2 cellular contexts compared by ENCODE assay signal in genomic region chr9:133768859-133769510, GRCh38.
TF ChIP-seq lines count a peak whose summit lies in the region.

No MANE protein-coding gene starts in this region.

TF ChIP-seq in A549, 52 proteins besides CTCF, POLR2A, EP300 and RAD21:
- TF ChIP-seq, protein P1, sequence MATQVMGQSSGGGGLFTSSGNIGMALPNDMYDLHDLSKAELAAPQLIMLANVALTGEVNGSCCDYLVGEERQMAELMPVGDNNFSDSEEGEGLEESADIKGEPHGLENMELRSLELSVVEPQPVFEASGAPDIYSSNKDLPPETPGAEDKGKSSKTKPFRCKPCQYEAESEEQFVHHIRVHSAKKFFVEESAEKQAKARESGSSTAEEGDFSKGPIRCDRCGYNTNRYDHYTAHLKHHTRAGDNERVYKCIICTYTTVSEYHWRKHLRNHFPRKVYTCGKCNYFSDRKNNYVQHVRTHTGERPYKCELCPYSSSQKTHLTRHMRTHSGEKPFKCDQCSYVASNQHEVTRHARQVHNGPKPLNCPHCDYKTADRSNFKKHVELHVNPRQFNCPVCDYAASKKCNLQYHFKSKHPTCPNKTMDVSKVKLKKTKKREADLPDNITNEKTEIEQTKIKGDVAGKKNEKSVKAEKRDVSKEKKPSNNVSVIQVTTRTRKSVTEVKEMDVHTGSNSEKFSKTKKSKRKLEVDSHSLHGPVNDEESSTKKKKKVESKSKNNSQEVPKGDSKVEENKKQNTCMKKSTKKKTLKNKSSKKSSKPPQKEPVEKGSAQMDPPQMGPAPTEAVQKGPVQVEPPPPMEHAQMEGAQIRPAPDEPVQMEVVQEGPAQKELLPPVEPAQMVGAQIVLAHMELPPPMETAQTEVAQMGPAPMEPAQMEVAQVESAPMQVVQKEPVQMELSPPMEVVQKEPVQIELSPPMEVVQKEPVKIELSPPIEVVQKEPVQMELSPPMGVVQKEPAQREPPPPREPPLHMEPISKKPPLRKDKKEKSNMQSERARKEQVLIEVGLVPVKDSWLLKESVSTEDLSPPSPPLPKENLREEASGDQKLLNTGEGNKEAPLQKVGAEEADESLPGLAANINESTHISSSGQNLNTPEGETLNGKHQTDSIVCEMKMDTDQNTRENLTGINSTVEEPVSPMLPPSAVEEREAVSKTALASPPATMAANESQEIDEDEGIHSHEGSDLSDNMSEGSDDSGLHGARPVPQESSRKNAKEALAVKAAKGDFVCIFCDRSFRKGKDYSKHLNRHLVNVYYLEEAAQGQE (IDR thresholded peaks at IDR 0.05): no peak
- TF ChIP-seq HES2 (IDR thresholded peaks at IDR 0.05) (no peak), NPAS2 (CRISPR knock-in tag; IDR thresholded peaks at IDR 0.05; ENCODE audit: borderline replicate concordance) (no peak), HOXA7 (CRISPR knock-in tag; IDR thresholded peaks at IDR 0.05) (no peak), HOXB5 (CRISPR knock-in tag; IDR thresholded peaks at IDR 0.05) (no peak)

TF ChIP-seq in K562, 482 proteins besides CTCF, POLR2A, EP300 and RAD21 (continued from another document):
- TF ChIP-seq CCNT2 (IDR thresholded peaks at IDR 0.05; ENCODE audit: borderline replicate concordance, extremely low read depth, insufficient read length, low read depth, low read length) (no peak), ARNT (IDR thresholded peaks at IDR 0.05) (no peak), ZNF583 (CRISPR knock-in tag; IDR thresholded peaks at IDR 0.05) (no peak), ZNF316 (IDR thresholded peaks at IDR 0.05) (no peak), ZNF644 (tag; IDR thresholded peaks at IDR 0.05; ENCODE audit: low read depth) (no peak), SNIP1 (IDR thresholded peaks at IDR 0.05; ENCODE audit: low read depth) (no peak), FOXA3 (CRISPR knock-in tag; conservative IDR thresholded peaks at IDR 0.05 in 1 of 2, IDR thresholded peaks at IDR 0.05 in 1 of 2) (no peak)
- TF ChIP-seq, protein P2, sequence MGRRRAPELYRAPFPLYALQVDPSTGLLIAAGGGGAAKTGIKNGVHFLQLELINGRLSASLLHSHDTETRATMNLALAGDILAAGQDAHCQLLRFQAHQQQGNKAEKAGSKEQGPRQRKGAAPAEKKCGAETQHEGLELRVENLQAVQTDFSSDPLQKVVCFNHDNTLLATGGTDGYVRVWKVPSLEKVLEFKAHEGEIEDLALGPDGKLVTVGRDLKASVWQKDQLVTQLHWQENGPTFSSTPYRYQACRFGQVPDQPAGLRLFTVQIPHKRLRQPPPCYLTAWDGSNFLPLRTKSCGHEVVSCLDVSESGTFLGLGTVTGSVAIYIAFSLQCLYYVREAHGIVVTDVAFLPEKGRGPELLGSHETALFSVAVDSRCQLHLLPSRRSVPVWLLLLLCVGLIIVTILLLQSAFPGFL (CRISPR knock-in tag; IDR thresholded peaks at IDR 0.05): no peak
